Comparison of ENCODE assay signal across 17 cellular contexts in the genomic region with DNA sequence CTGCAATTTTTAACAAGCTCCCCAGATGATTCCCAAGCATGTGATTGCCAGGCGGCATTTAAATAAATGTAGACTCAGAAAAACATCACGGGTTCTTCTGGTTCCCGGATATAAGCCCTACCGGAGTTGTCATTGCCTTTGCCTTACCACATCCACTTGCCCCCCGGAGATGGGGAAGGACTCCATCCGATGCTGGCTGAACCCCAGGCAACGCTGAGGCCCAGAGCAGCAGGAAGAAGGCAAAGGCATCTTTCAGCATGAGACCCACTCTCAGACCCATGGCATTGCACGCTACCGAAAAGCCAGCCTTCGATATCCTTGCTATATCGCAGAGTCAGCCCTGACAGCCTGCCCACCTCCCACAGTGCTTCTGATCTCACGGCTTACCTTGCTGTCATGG.
DNase-seq lines count a peak whose midpoint lies in the region; ATAC-seq and TF ChIP-seq lines count a peak whose summit lies in the region.
"Had no signal": no experiment of that assay in that cellular context is flagged by ENCODE, and none has a peak within 500 bp of the region (broad histone marks: within the 10 kb centered on the region; RNA-seq: fewer than 3 reads in every experiment).

No MANE protein-coding gene starts in this region.

- no peaks in the 10 kb centered on the region for H4K20me1 ChIP-seq in GM23248 (ENCODE audit: insufficient read depth)
- H4K20me1 ChIP-seq: BLaER1 had no signal

- ATAC-seq in HG02840 (IDR thresholded peaks at IDR 0.05; ENCODE audit: low FRiP score, unreplicated experiment) (no peak), HG02623 (IDR thresholded peaks at IDR 0.05; ENCODE audit: unreplicated experiment) (no peak), T-helper 17 cell (no peak)
- ATAC-seq: GM12878 had no signal

- peaks cover 27% of the 10 kb centered on the region for H3K27me3 Mint-ChIP-seq in nephron (ENCODE audit: low read depth)
- peaks cover 37% of the 10 kb centered on the region for H3K27me3 Mint-ChIP-seq in T-helper 17 cell

- H3K36me3 Mint-ChIP-seq in nephron (ENCODE audit: low read depth) (peaks cover 4% of the 10 kb centered on the region), T-helper 17 cell (ENCODE audit: low read depth) (no peaks in the 10 kb centered on the region)
- H3K36me3 Mint-ChIP-seq: CD14-positive monocyte; CD4-positive, alpha-beta memory T cell had no signal

- WGBS in GM23248 (ENCODE audit: low coverage in 1 of 2, low lambda C conversion rate in 2 of 2, missing lambda C conversion rate in 2 of 2), 2 experiments, result 47 to 51% methylated on average over 12 of the region's 12 CpGs

- H3K36me3 ChIP-seq in stomach smooth muscle (ENCODE audit: control insufficient read depth in 2 of 2, insufficient read depth in 2 of 2, low read length in 2 of 2), result no peaks in the 10 kb centered on the region
- H3K36me3 ChIP-seq in GM23248 (ENCODE audit: low read depth), result no peaks in the 10 kb centered on the region
- H3K36me3 ChIP-seq: BLaER1 had no signal

- no peak overlapping the region for H3K4me2 ChIP-seq in GM23248 (ENCODE audit: unreplicated experiment)
- H3K4me2 ChIP-seq: BLaER1 had no signal

- no peak for DNase-seq in dorsolateral prefrontal cortex
- DNase-seq in GM23248, result no peak
- no peak for DNase-seq in T-helper 17 cell
- DNase-seq: 8988T; CD4-positive, alpha-beta memory T cell; DND-41; EL; HCEC 1CT; IMR-90 had no signal

- no peaks in the 10 kb centered on the region for H3K9me3 ChIP-seq in stomach smooth muscle (ENCODE audit: control insufficient read depth in 2 of 2, low read length in 2 of 2)
- H3K9me3 ChIP-seq in GM23248 (ENCODE audit: low read depth), result no peaks in the 10 kb centered on the region
- no peaks in the 10 kb centered on the region for H3K9me3 ChIP-seq in T-helper 17 cell (ENCODE audit: control insufficient read depth, low read length, poor library complexity, severe bottlenecking)
- H3K9me3 ChIP-seq: BLaER1 had no signal

- intact Hi-C loops in dorsolateral prefrontal cortex (cut with DNase I), result loop anchor here (5.0 to 10.0 kb wide), 3 partner anchors 61 to 218 kb away; no protein-coding TSS in a partner anchor

- peaks cover 43% of the 10 kb centered on the region for H3K4me1 Mint-ChIP-seq in nephron
- peaks cover 4% of the 10 kb centered on the region for H3K4me1 Mint-ChIP-seq in T-helper 17 cell
- H3K4me1 Mint-ChIP-seq: CD4-positive, alpha-beta memory T cell had no signal

- H3K9ac ChIP-seq in stomach smooth muscle (ENCODE audit: low read length in 2 of 2) (no peak overlapping the region), GM23248 (no peak overlapping the region)
- H3K9ac ChIP-seq: BLaER1 had no signal

- in situ Hi-C loops in GM23248 (cut with MboI), result no loop called here

- H3K9me2 ChIP-seq in GM23248 (ENCODE audit: insufficient read depth), result no peaks in the 10 kb centered on the region

- H3K79me2 ChIP-seq in GM23248 (ENCODE audit: insufficient read depth), result no peaks in the 10 kb centered on the region

- H3K4me1 ChIP-seq in stomach smooth muscle (ENCODE audit: control insufficient read depth, insufficient read depth, low read length) (peaks cover 19% of the 10 kb centered on the region), GM23248 (ENCODE audit: insufficient read depth) (no peaks in the 10 kb centered on the region)
- H3K4me1 ChIP-seq: BLaER1 had no signal

- H3K4me3 Mint-ChIP-seq in nephron, result no peak overlapping the region
- no peak overlapping the region for H3K4me3 Mint-ChIP-seq in T-helper 17 cell
- H3K4me3 Mint-ChIP-seq: CD4-positive, alpha-beta memory T cell had no signal

- H2AFZ ChIP-seq in GM23248, result no peak overlapping the region

- TF ChIP-seq CTCF in dorsolateral prefrontal cortex (IDR thresholded peaks at IDR 0.05 in 54 of 56, conservative IDR thresholded peaks at IDR 0.05 in 2 of 56; ENCODE audit: low read depth in 1 of 56, partially characterized antibody in 56 of 56) (no peak), nephron (IDR thresholded peaks at IDR 0.05; ENCODE audit: unreplicated experiment in 3 of 3) (no peak)

- H3K9me3 Mint-ChIP-seq in nephron, result no peaks in the 10 kb centered on the region

- no peaks in the 10 kb centered on the region for H3F3A ChIP-seq in GM23248 (ENCODE audit: insufficient read depth)

- H3K27ac ChIP-seq in angular gyrus (ENCODE audit: low read depth, low read length) (peak overlapping the region; percentile 95), dorsolateral prefrontal cortex (peak overlapping the region; percentile 73 to 99 (median 96)), stomach smooth muscle (ENCODE audit: low read length) (peak overlapping the region; percentile 55), GM23248 (no peak overlapping the region)
- H3K27ac ChIP-seq: BLaER1 had no signal

- H3K4me3 ChIP-seq in dorsolateral prefrontal cortex (peak overlapping the region in 2 of 59 donors; percentile 5 to 28), stomach smooth muscle (ENCODE audit: low read length in 2 of 2) (no peak overlapping the region), GM23248 (no peak overlapping the region)
- H3K4me3 ChIP-seq: BLaER1, GM12878 had no signal

- H3K27me3 ChIP-seq in dorsolateral prefrontal cortex (no peaks in the 10 kb centered on the region), stomach smooth muscle (ENCODE audit: control insufficient read depth in 1 of 2, insufficient read depth in 2 of 2, low read length in 2 of 2) (no peaks in the 10 kb centered on the region), GM23248 (replicated peaks; ENCODE audit: insufficient read depth) (peaks cover 3% of the 10 kb centered on the region; the same call in 1 of the 2 replicates)
- H3K27me3 ChIP-seq: BLaER1 had no signal

- peak overlapping the region; percentile 83 to 93 (median 85) for H3K27ac Mint-ChIP-seq in nephron
- H3K27ac Mint-ChIP-seq in T-helper 17 cell, result no peak overlapping the region
- H3K27ac Mint-ChIP-seq: CD14-positive monocyte; CD4-positive, alpha-beta memory T cell had no signal
